8 cellular contexts compared by ENCODE assay signal in genomic region chr3:169772951-169773816, GRCh38. TPM values are rescaled to one million over a fixed set of nuclear protein-coding genes. Genes with fewer than 3 reads are reported as not detected.
DNase-seq lines count a peak whose midpoint lies in the region; ATAC-seq and TF ChIP-seq lines count a peak whose summit lies in the region.

Gene MYNN (plus strand): TSS chr3:169773396. CDS start chr3:169774296, 900 bp downstream.

- BruUV-seq in A673 (replicated peaks; lab: Mats Ljungman, UMichigan), result no TSS peak
- BruUV-seq in mammary epithelial cell (replicated peaks; lab: Mats Ljungman, UMichigan), result no TSS peak

- DNase-seq in A673 (ENCODE audit: low spot score) (peak; percentile 95), NCI-H2196 treated with DMSO at 0.1 percent for 48 hours (lab: John Stamatoyannopoulos, UW; ENCODE audit: unreplicated experiment) (peak; percentile 85), WERI-Rb-1 (peak; percentile 92), mammary epithelial cell (peak; percentile 89), immature natural killer cell (peak; percentile 91 to 92 (median 92)), spleen (peak; percentile 98)

- intact Hi-C loops in A673 (cut with micrococcal nuclease; ENCODE audit: unreplicated experiment), result no loop called here
- intact Hi-C loops in mammary epithelial cell (cut with micrococcal nuclease), result loop anchor here (2.0 to 5.0 kb wide), 2 partner anchors 110 to 626 kb away; partner anchors contain the start of gene MECOM
- intact Hi-C loops in spleen (cut with DNase I; ENCODE audit: low total_unique reads), result loop anchor here (10.0 kb wide), 1 partner anchor 402 kb away; no protein-coding TSS in a partner anchor

- dilution Hi-C loops in mammary epithelial cell (cut with HindIII; ENCODE audit: low sequenced_read_pairs), result no loop called here

- H3K27ac Mint-ChIP-seq in immature natural killer cell, result peak within 1 kb of the TSS; percentile 98 to 100 (median 100)

- H3K4me1 ChIP-seq in A673 (ENCODE audit: insufficient read depth, low read length, poor library complexity, severe bottlenecking) (peaks cover 18% of the 10 kb centered on the region), mammary epithelial cell (ENCODE audit: insufficient read depth, low read length) (peaks cover 17% of the 10 kb centered on the region), spleen (peaks cover 23 to 60% (median 43%) of the 10 kb centered on the region in 6 donors)

- H3K79me2 ChIP-seq in mammary epithelial cell (ENCODE audit: insufficient read depth, low read length), result peaks cover 44% of the 10 kb centered on the region

- in situ Hi-C loops in mammary epithelial cell (cut with MboI; ENCODE audit: low sequenced_read_pairs in 2 of 2), result no loop called here

- peaks cover 3 to 19% (median 4%) of the 10 kb centered on the region in 3 donors for H3K36me3 Mint-ChIP-seq in immature natural killer cell

- CTCF ChIA-PET in A673 (lab: Charles Lee), result no interaction called here
- CTCF ChIA-PET in mammary epithelial cell (lab: Charles Lee; ENCODE audit: low non-redundant PET), result no interaction called here

- H2AFZ ChIP-seq in mammary epithelial cell (ENCODE audit: low read depth, low read length), result peak within 1 kb of the TSS; percentile 98

- H3K27me3 ChIP-seq in A673 (replicated peaks; ENCODE audit: insufficient read depth, low read depth, low read length, poor library complexity) (no peaks in the 10 kb centered on the region), WERI-Rb-1 (ENCODE audit: insufficient read depth, low read depth, severe bottlenecking) (no peaks in the 10 kb centered on the region), mammary epithelial cell (ENCODE audit: insufficient read depth, low read length) (no peaks in the 10 kb centered on the region), spleen (replicated peaks in 1 of 7) (no peaks in the 10 kb centered on the region)

- peak within 1 kb of the TSS; percentile 94 to 100 (median 99) for H3K4me3 Mint-ChIP-seq in immature natural killer cell

- H3K4me3 ChIP-seq in A673 (ENCODE audit: low read depth, low read length, poor library complexity, severe bottlenecking), result peak within 1 kb of the TSS; percentile 76
- peak within 1 kb of the TSS; percentile 100 for H3K4me3 ChIP-seq in WERI-Rb-1 (ENCODE audit: low read depth, low read length)
- peak within 1 kb of the TSS; percentile 86 to 95 (median 94) for H3K4me3 ChIP-seq in mammary epithelial cell (replicated peaks in 1 of 3; ENCODE audit: insufficient read depth in 1 of 3, low read depth in 2 of 3, low read length in 3 of 3)
- peak within 1 kb of the TSS; percentile 59 to 93 (median 88) for H3K4me3 ChIP-seq in spleen

- H3K36me3 ChIP-seq in A673 (ENCODE audit: insufficient read depth, low read length, poor library complexity, severe bottlenecking) (peaks cover 33% of the 10 kb centered on the region), WERI-Rb-1 (peaks cover 31% of the 10 kb centered on the region), mammary epithelial cell (ENCODE audit: insufficient read depth, low read length) (peaks cover 9% of the 10 kb centered on the region), spleen (peaks cover 0 to 41% (median 27%) of the 10 kb centered on the region in 6 donors)

- POLR2A ChIA-PET in A673 (lab: Charles Lee; ENCODE audit: low non-redundant PET), result no interaction called here

- peak within 1 kb of the TSS; percentile 76 for H3K4me2 ChIP-seq in mammary epithelial cell (ENCODE audit: insufficient read depth, low read depth, low read length)

- H3K27ac ChIP-seq in A673 (ENCODE audit: low read depth, low read length, poor library complexity, severe bottlenecking), result peak within 1 kb of the TSS; percentile 97
- H3K27ac ChIP-seq in WERI-Rb-1, result peak within 1 kb of the TSS; percentile 99
- peak within 1 kb of the TSS; percentile 93 for H3K27ac ChIP-seq in mammary epithelial cell (ENCODE audit: insufficient read depth, low read depth, low read length)
- H3K27ac ChIP-seq in spleen, result peak within 1 kb of the TSS; percentile 96 to 100 (median 100)

- peak within 1 kb of the TSS; percentile 98 for H3K9ac ChIP-seq in mammary epithelial cell (ENCODE audit: insufficient read depth, low read length)

- TF ChIP-seq POLR2A in spleen (IDR thresholded peaks at IDR 0.05), result peak; percentile 95 to 98 (median 96)

- peaks cover 21 to 28% (median 25%) of the 10 kb centered on the region in 3 donors for H3K27me3 Mint-ChIP-seq in immature natural killer cell (ENCODE audit: low read depth in 3 of 3)

- H3K9me3 Mint-ChIP-seq in immature natural killer cell, result no peaks in the 10 kb centered on the region

- H3K4me1 Mint-ChIP-seq in immature natural killer cell, result peaks cover 36 to 65% of the 10 kb centered on the region in 2 donors

- H3K9me3 ChIP-seq in A673 (ENCODE audit: low read depth, low read length, poor library complexity, severe bottlenecking), result no peaks in the 10 kb centered on the region
- peaks cover 3% of the 10 kb centered on the region for H3K9me3 ChIP-seq in WERI-Rb-1 (ENCODE audit: severe bottlenecking)
- H3K9me3 ChIP-seq in mammary epithelial cell (replicated peaks; ENCODE audit: insufficient read depth, low read length), result no peaks in the 10 kb centered on the region
- H3K9me3 ChIP-seq in spleen, result peaks cover 0 to 6% (median 0%) of the 10 kb centered on the region in 8 donors

- under 1% methylated on average over 26 of the region's 59 CpGs for WGBS in mammary epithelial cell (ENCODE audit: low coverage, missing lambda C conversion rate)
- 0 to 1% (median 0%) methylated on average over 50 to 59 of the region's 59 CpGs for WGBS in spleen, 5 donors

- ATAC-seq in GM18861 (IDR thresholded peaks at IDR 0.05; ENCODE audit: unreplicated experiment), result peak; percentile 73
- ATAC-seq in HG03097 (IDR thresholded peaks at IDR 0.05; ENCODE audit: low FRiP score, unreplicated experiment), result peak; percentile 82

- no peaks in the 10 kb centered on the region for H4K20me1 ChIP-seq in mammary epithelial cell (ENCODE audit: insufficient read depth, low read length)

- TF ChIP-seq CTCF in A673 (conservative IDR thresholded peaks at IDR 0.05; ENCODE audit: low read depth, low read length) (no peak), WERI-Rb-1 (IDR thresholded peaks at IDR 0.05; ENCODE audit: low read depth, low read length) (peak; percentile 48), mammary epithelial cell (conservative IDR thresholded peaks at IDR 0.05 in 1 of 2, IDR thresholded peaks at IDR 0.05 in 1 of 2; ENCODE audit: extremely low read depth in 1 of 2, insufficient read depth in 1 of 2, low read depth in 1 of 2, low read length in 2 of 2) (peak in 1 of 2 donors; percentile 28), spleen (IDR thresholded peaks at IDR 0.05 in 8 of 11, conservative IDR thresholded peaks at IDR 0.05 in 3 of 11) (peak in 3 of 11 experiments; percentile 9 to 13 (median 10))

RNA-seq across cellular contexts. Expression of gene MYNN, which starts in this region (rescaled TPM):
- 15.3 and 20.5 TPM in 2 replicates for total RNA-seq in A673 (2021)
- 10 to 100 TPM; 13.0 to 18.3 TPM for total RNA-seq in mammary epithelial cell
- 7.7 TPM for polyA plus RNA-seq in mammary epithelial cell
- polyA minus RNA-seq in mammary epithelial cell, result 2.7 TPM
- 10 to 100 TPM; 15.1 to 24.9 (median 17.9) TPM for polyA plus RNA-seq in immature natural killer cell
- total RNA-seq in spleen, result 10 to 100 TPM; 14.6 to 21.8 (median 16.2) TPM
- 10 to 100 TPM in 2 of 3 donors, 1 to 10 TPM in 1; 8.3 to 11.0 (median 10.1) TPM for polyA plus RNA-seq in spleen

Comparison
In these comparisons a context has a peak if more than half of its experiments do, and no peak if none do; other contexts are left out.
1. Peak in every context shown above with its lines: DNase-seq, ATAC-seq, H3K4me3 ChIP-seq and H3K27ac ChIP-seq.